Comparison of ENCODE assay signal across 1 cellular context in the genomic region with DNA sequence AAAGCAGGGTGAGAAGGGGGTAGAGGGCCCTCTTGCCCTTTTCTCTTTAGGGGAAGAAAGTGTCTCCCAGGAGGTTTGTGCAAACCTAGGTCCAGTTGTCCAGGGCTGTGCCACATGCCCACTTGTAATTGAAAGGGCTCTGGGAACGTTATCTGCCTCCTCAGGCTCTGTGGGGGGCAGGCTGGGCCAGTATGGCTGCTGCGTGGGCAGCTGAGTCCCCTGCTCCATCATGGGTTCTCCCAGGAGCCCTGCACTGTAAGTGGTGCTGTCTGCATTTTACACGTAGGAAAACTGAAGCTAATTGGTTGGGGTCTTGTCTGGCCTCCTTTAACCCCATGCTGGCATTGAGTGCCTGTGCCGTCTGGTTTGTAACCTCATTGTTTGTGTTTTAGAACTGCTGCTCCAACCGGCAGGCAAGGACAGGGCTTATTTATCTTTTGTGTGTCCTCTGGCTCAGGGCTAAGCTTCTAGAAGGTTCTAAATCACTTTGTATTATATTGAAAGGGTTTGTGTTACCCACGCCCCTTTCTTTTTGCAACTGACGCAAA.
TF ChIP-seq lines count a peak whose summit lies in the region.

No MANE protein-coding gene starts in this region.

TF ChIP-seq in SK-N-SH treated with all-trans-retinoic acid at 6 μM for 48 hours, 23 proteins besides CTCF, POLR2A, EP300 and RAD21 (continued from another document):
- TF ChIP-seq, protein P1, sequence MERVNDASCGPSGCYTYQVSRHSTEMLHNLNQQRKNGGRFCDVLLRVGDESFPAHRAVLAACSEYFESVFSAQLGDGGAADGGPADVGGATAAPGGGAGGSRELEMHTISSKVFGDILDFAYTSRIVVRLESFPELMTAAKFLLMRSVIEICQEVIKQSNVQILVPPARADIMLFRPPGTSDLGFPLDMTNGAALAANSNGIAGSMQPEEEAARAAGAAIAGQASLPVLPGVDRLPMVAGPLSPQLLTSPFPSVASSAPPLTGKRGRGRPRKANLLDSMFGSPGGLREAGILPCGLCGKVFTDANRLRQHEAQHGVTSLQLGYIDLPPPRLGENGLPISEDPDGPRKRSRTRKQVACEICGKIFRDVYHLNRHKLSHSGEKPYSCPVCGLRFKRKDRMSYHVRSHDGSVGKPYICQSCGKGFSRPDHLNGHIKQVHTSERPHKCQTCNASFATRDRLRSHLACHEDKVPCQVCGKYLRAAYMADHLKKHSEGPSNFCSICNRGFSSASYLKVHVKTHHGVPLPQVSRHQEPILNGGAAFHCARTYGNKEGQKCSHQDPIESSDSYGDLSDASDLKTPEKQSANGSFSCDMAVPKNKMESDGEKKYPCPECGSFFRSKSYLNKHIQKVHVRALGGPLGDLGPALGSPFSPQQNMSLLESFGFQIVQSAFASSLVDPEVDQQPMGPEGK (CRISPR knock-in tag; IDR thresholded peaks at IDR 0.05; ENCODE audit: borderline replicate concordance) = no peak
- no peak for TF ChIP-seq ISL1 (CRISPR knock-in tag; IDR thresholded peaks at IDR 0.05)
- no peak for TF ChIP-seq ZC3H10 (CRISPR knock-in tag; IDR thresholded peaks at IDR 0.05)
- no peak for TF ChIP-seq ZFP3 (CRISPR knock-in tag; IDR thresholded peaks at IDR 0.05)
- no peak for TF ChIP-seq ZNF8 (CRISPR knock-in tag; IDR thresholded peaks at IDR 0.05)
- TF ChIP-seq OSR1 (CRISPR knock-in tag; IDR thresholded peaks at IDR 0.05) = no peak
TF ChIP-seq in SK-N-SH treated with all-trans-retinoic acid at 6 μM for 48 hours: peak in this region for 0.
